Comparison of ENCODE assay signal across 13 cellular contexts in genomic region chr15:38201714-38202113, GRCh38.
"Had no signal": no experiment of that assay in that cellular context is flagged by ENCODE, and none has a peak within 500 bp of the region (broad histone marks: within the 10 kb centered on the region; RNA-seq: fewer than 3 reads in every experiment).

No MANE protein-coding gene starts in this region.

- DNase-seq: activated CD4-positive, alpha-beta T cell treated with anti-CD3 and anti-CD28 coated beads, Interleukin-2, amount 50 U/mL, for 1 hour; activated CD4-positive, CD25-positive, alpha-beta regulatory T cell; activated gamma-delta T cell; activated naive CD8-positive, alpha-beta T cell treated with anti-CD3 and anti-CD28 coated beads for 36 hours; activated T-cell treated with anti-CD3 and anti-CD28 coated beads, Interleukin-2, amount 50 U/mL, for 24 hours; gastrocnemius medialis; kidney glomerular epithelial cell; nephron progenitor cell; SK-N-SH; stimulated activated CD4-positive, alpha-beta T cell treated with anti-CD3 and anti-CD28 coated beads, Interleukin-2, amount 100 ng/mL, for 48 hours; stimulated activated naive CD8-positive, alpha-beta T cell treated with anti-CD3 and anti-CD28 coated beads, Interleukin-15, Interleukin-2, amounts not matched to agents 100 U/mL and 50 U/mL, for 24 hours had no signal

- H3K4me3 ChIP-seq: breast epithelium, gastrocnemius medialis, suprapubic skin had no signal

- H3K4me2 ChIP-seq: SK-N-SH had no signal

- H3K36me3 ChIP-seq: breast epithelium, gastrocnemius medialis, suprapubic skin had no signal

- H3K27ac ChIP-seq: breast epithelium, gastrocnemius medialis, suprapubic skin had no signal

- H3K27me3 ChIP-seq: breast epithelium, gastrocnemius medialis, suprapubic skin had no signal

- H3K9me3 ChIP-seq: breast epithelium, gastrocnemius medialis, SK-N-SH, suprapubic skin had no signal

- ATAC-seq: gastrocnemius medialis; stimulated activated naive CD8-positive, alpha-beta T cell treated with anti-CD3 and anti-CD28 coated beads, Interleukin-15, Interleukin-2, amounts not matched to agents 100 U/mL and 50 U/mL, for 24 hours had no signal

- H3K9ac ChIP-seq: SK-N-SH had no signal

- H3K4me1 ChIP-seq: breast epithelium had no signal
